ENCODE assay signal across 1 cellular context in the genomic region with DNA sequence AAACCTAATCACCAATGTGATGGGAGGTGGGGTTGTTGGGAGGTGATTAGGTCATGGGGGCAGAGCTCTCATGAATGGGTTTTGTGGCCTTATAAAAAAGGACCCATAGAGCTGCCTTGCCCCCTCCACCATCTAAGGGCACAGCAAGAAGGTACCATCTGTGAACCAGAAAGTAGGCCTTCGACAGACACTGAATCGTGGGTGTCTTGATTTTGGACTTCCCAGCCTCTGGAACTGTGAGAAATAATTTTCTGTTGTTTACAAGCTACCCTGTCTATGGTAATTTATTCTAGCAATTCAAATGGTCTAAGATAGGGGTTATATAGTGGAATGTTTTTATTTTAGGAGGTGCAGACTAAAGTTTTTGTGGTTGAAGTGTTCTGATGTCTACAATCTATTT.
TF ChIP-seq lines count a peak whose summit lies in the region.

No MANE protein-coding gene starts in this region.

TF ChIP-seq in HepG2, 621 proteins besides CTCF, POLR2A, EP300 and RAD21:
- TF ChIP-seq ZNF564 (CRISPR knock-in tag; IDR thresholded peaks at IDR 0.05) (peak; percentile 92), NAIF1 (CRISPR knock-in tag; IDR thresholded peaks at IDR 0.05; ENCODE audit: borderline replicate concordance) (no peak)
TF ChIP-seq in HepG2: peak in this region for 1.
